Comparison of ENCODE assay signal across 1 cellular context in the genomic region with DNA sequence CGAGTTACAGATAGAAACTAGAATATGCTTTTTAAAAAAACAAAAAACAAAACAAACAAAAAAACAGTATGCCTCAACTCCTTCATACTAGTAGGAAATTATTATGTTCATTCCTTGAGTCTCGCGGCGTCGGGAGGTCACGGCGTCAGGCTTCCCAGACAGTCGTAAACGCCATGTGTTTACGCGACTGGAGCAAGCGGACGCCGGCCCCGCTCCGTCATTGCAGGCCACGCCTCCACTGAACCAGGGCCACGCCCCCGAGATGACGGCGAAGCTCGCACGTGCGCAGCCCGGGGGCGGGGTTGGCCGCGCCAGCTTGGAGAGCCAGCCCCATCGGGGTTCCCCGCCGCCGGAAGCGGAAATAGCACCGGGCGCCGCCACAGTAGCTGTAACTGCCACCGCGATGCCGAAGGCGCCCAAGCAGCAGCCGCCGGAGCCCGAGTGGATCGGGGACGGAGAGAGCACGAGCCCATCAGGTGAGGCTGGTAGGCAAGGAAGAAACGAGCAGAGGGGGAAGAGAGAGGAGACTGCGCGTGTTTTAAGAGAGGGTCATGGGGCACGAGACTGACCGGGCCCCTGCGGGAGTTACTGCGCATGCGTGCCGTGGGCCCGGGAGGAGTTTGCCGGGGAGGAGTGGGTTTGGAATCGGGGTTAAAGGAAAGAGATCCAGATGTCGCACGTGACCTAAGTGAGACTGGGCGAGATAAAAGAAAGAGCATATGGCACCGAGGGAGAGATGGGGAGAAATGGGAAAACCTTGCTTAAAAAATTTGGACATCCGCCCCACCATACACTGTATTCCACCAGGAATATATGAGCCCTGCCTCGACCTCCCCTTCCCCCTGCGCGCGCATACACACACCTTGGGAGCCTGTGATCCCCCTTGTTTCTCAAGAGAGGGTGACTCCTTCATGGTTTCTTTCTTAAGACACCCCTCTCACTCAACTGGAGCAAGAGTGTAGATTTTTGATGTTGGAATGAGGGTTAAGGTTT.
TF ChIP-seq lines count a peak whose summit lies in the region.

Gene ABCF1, plus strand, starts transcription at position 358 of the 993 bp plus-strand sequence. Its CDS starts 46 bp downstream, at position 404.

TF ChIP-seq in HepG2, 621 proteins besides CTCF, POLR2A, EP300 and RAD21 (continued from another document and continues in another):
- TF ChIP-seq SMC3 (IDR thresholded peaks at IDR 0.05; ENCODE audit: low read length), result no peak
- TF ChIP-seq ZBTB44 (CRISPR knock-in tag; IDR thresholded peaks at IDR 0.05), result no peak; the same call in 1 of the 2 replicates
- TF ChIP-seq SRSF4 (IDR thresholded peaks at IDR 0.05; ENCODE audit: low read depth, low read length, poor library complexity, severe bottlenecking), result no peak
- TF ChIP-seq ASH2L (IDR thresholded peaks at IDR 0.05; ENCODE audit: insufficient read length, low read depth, low read length), result peak; percentile 98
- no peak for TF ChIP-seq ZMAT5 (CRISPR knock-in tag; IDR thresholded peaks at IDR 0.05; ENCODE audit: borderline replicate concordance, low read depth)
- peak; percentile 100 for TF ChIP-seq HIVEP1 (CRISPR knock-in tag; IDR thresholded peaks at IDR 0.05)
- no peak; the same call in none of the 2 replicates for TF ChIP-seq ZNF44 (CRISPR knock-in tag; IDR thresholded peaks at IDR 0.05)
- TF ChIP-seq PHF8 (CRISPR knock-in tag; IDR thresholded peaks at IDR 0.05), result peak; percentile 100
- peak; percentile 28; the same call in 1 of the 2 replicates for TF ChIP-seq ZNF510 (CRISPR knock-in tag; IDR thresholded peaks at IDR 0.05; ENCODE audit: low read depth)
- peak; percentile 87 for TF ChIP-seq JUN (CRISPR knock-in tag; IDR thresholded peaks at IDR 0.05)
- peak; percentile 79; the same call in 1 of the 2 replicates for TF ChIP-seq ZFP1 (CRISPR knock-in tag; IDR thresholded peaks at IDR 0.05)
- peak; percentile 79; the same call in 1 of the 2 replicates for TF ChIP-seq ZC3H4 (CRISPR knock-in tag; IDR thresholded peaks at IDR 0.05; ENCODE audit: borderline replicate concordance)
- peak; percentile 89; the same call in 1 of the 2 replicates for TF ChIP-seq ZNF615 (CRISPR knock-in tag; IDR thresholded peaks at IDR 0.05; ENCODE audit: borderline replicate concordance)
- TF ChIP-seq STAT5B (CRISPR knock-in tag; IDR thresholded peaks at IDR 0.05), result no peak
- TF ChIP-seq ZNF431 (CRISPR knock-in tag; IDR thresholded peaks at IDR 0.05; ENCODE audit: borderline replicate concordance, low read depth), result peak; percentile 59
- TF ChIP-seq ZNF577 (CRISPR knock-in tag; IDR thresholded peaks at IDR 0.05; ENCODE audit: borderline replicate concordance, low read depth), result no peak
- TF ChIP-seq ZNF609 (CRISPR knock-in tag; IDR thresholded peaks at IDR 0.05; ENCODE audit: borderline replicate concordance), result peak; percentile 65
- peak; percentile 69 for TF ChIP-seq THRA (CRISPR knock-in tag; IDR thresholded peaks at IDR 0.05; ENCODE audit: borderline replicate concordance)
- no peak for TF ChIP-seq IKZF1 (IDR thresholded peaks at IDR 0.05)
- TF ChIP-seq SP2 (CRISPR knock-in tag; IDR thresholded peaks at IDR 0.05), result peak; percentile 64; the same call in 1 of the 2 replicates
- peak; percentile 98 for TF ChIP-seq MNT (IDR thresholded peaks at IDR 0.05)
- TF ChIP-seq ZBTB7B (CRISPR knock-in tag; IDR thresholded peaks at IDR 0.05), result no peak; the same call in none of the 2 replicates
- TF ChIP-seq RXRB (CRISPR knock-in tag; IDR thresholded peaks at IDR 0.05; ENCODE audit: borderline replicate concordance), result peak; percentile 80
- peak; percentile 77 for TF ChIP-seq PHF5A (CRISPR knock-in tag; IDR thresholded peaks at IDR 0.05; ENCODE audit: low read depth, unreplicated experiment)
- no peak for TF ChIP-seq ARNT (IDR thresholded peaks at IDR 0.05)
- TF ChIP-seq BCLAF1 (IDR thresholded peaks at IDR 0.05), result no peak
- no peak for TF ChIP-seq ZSCAN30 (CRISPR knock-in tag; IDR thresholded peaks at IDR 0.05)
- no peak; the same call in none of the 2 replicates for TF ChIP-seq ZKSCAN5 (CRISPR knock-in tag; IDR thresholded peaks at IDR 0.05)
- TF ChIP-seq MTA3 (CRISPR knock-in tag; IDR thresholded peaks at IDR 0.05), result no peak
- peak; percentile 70 for TF ChIP-seq POLR2AphosphoS2 (IDR thresholded peaks at IDR 0.05; ENCODE audit: low read depth, low read length)
- TF ChIP-seq U2AF2 (IDR thresholded peaks at IDR 0.05; ENCODE audit: low read depth, low read length), result no peak
- TF ChIP-seq ZNF460 (CRISPR knock-in tag; IDR thresholded peaks at IDR 0.05; ENCODE audit: borderline replicate concordance), result no peak; the same call in 1 of the 2 replicates
- TF ChIP-seq CBFB (CRISPR knock-in tag; IDR thresholded peaks at IDR 0.05), result peak; percentile 87
- no peak for TF ChIP-seq FIP1L1 (IDR thresholded peaks at IDR 0.05; ENCODE audit: borderline replicate concordance, insufficient read depth, low read depth, low read length)
- TF ChIP-seq ZNF740 (CRISPR knock-in tag; IDR thresholded peaks at IDR 0.05), result no peak; the same call in 1 of the 2 replicates
- TF ChIP-seq, protein P1, sequence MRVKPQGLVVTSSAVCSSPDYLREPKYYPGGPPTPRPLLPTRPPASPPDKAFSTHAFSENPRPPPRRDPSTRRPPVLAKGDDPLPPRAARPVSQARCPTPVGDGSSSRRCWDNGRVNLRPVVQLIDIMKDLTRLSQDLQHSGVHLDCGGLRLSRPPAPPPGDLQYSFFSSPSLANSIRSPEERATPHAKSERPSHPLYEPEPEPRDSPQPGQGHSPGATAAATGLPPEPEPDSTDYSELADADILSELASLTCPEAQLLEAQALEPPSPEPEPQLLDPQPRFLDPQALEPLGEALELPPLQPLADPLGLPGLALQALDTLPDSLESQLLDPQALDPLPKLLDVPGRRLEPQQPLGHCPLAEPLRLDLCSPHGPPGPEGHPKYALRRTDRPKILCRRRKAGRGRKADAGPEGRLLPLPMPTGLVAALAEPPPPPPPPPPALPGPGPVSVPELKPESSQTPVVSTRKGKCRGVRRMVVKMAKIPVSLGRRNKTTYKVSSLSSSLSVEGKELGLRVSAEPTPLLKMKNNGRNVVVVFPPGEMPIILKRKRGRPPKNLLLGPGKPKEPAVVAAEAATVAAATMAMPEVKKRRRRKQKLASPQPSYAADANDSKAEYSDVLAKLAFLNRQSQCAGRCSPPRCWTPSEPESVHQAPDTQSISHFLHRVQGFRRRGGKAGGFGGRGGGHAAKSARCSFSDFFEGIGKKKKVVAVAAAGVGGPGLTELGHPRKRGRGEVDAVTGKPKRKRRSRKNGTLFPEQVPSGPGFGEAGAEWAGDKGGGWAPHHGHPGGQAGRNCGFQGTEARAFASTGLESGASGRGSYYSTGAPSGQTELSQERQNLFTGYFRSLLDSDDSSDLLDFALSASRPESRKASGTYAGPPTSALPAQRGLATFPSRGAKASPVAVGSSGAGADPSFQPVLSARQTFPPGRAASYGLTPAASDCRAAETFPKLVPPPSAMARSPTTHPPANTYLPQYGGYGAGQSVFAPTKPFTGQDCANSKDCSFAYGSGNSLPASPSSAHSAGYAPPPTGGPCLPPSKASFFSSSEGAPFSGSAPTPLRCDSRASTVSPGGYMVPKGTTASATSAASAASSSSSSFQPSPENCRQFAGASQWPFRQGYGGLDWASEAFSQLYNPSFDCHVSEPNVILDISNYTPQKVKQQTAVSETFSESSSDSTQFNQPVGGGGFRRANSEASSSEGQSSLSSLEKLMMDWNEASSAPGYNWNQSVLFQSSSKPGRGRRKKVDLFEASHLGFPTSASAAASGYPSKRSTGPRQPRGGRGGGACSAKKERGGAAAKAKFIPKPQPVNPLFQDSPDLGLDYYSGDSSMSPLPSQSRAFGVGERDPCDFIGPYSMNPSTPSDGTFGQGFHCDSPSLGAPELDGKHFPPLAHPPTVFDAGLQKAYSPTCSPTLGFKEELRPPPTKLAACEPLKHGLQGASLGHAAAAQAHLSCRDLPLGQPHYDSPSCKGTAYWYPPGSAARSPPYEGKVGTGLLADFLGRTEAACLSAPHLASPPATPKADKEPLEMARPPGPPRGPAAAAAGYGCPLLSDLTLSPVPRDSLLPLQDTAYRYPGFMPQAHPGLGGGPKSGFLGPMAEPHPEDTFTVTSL (CRISPR knock-in tag; IDR thresholded peaks at IDR 0.05; ENCODE audit: borderline replicate concordance), result peak; percentile 72; the same call in 1 of the 2 replicates
